Comparison of ENCODE assay signal across 8 cellular contexts in genomic region chr20:63520594-63520938, GRCh38. TPM values are rescaled to one million over a fixed set of nuclear protein-coding genes. Genes with fewer than 3 reads are reported as not detected.
DNase-seq lines count a peak whose midpoint lies in the region; ATAC-seq, FAIRE-seq and TF ChIP-seq lines count a peak whose summit lies in the region.

TSS of gene PPDPF (plus strand) at chr20:63520765. CDS start at chr20:63521309, 544 bp downstream.

- DNase-seq in NCI-H128 (lab: John Stamatoyannopoulos, UW; ENCODE audit: unreplicated experiment) (peak; percentile 27), WERI-Rb-1 (no peak), mammary epithelial cell (peak; percentile 78), immature natural killer cell (peak; percentile 78 to 86 (median 85)), small intestine (peak; percentile 84)

- H4K20me1 ChIP-seq in mammary epithelial cell (ENCODE audit: insufficient read depth, low read length): peaks cover 4% of the 10 kb centered on the region

- intact Hi-C loops in mammary epithelial cell (cut with micrococcal nuclease): no loop called here

- H3K9ac ChIP-seq in mammary epithelial cell (ENCODE audit: insufficient read depth, low read length): peak within 1 kb of the TSS; percentile 66

- H3K27ac ChIP-seq in WERI-Rb-1: peak within 1 kb of the TSS; percentile 96
- peak within 1 kb of the TSS; percentile 52 for H3K27ac ChIP-seq in mammary epithelial cell (ENCODE audit: insufficient read depth, low read depth, low read length)
- peak within 1 kb of the TSS; percentile 62 to 94 for H3K27ac ChIP-seq in small intestine (ENCODE audit: low read depth in 1 of 2, low read length in 1 of 2)

- peaks cover 28% of the 10 kb centered on the region for H3K79me2 ChIP-seq in mammary epithelial cell (ENCODE audit: insufficient read depth, low read length)

- peak within 1 kb of the TSS; percentile 71 for H2AFZ ChIP-seq in mammary epithelial cell (ENCODE audit: low read depth, low read length)

- no peak for TF ChIP-seq CTCF in WERI-Rb-1 (IDR thresholded peaks at IDR 0.05; ENCODE audit: low read depth, low read length)
- no peak for TF ChIP-seq CTCF in mammary epithelial cell (conservative IDR thresholded peaks at IDR 0.05 in 1 of 2, IDR thresholded peaks at IDR 0.05 in 1 of 2; ENCODE audit: extremely low read depth in 1 of 2, insufficient read depth in 1 of 2, low read depth in 1 of 2, low read length in 2 of 2)

- in situ Hi-C loops in mammary epithelial cell (cut with MboI; ENCODE audit: low sequenced_read_pairs in 2 of 2): no loop called here

- H3K36me3 ChIP-seq in WERI-Rb-1 (peaks cover 27% of the 10 kb centered on the region), mammary epithelial cell (ENCODE audit: insufficient read depth, low read length) (peaks cover 4% of the 10 kb centered on the region), small intestine (ENCODE audit: control insufficient read depth in 2 of 2, insufficient read depth in 2 of 2, low read length in 2 of 2) (no peaks in the 10 kb centered on the region)

- ATAC-seq in GM18498 (IDR thresholded peaks at IDR 0.05; ENCODE audit: unreplicated experiment): peak; percentile 77
- peak; percentile 56 for ATAC-seq in HG02588 (IDR thresholded peaks at IDR 0.05; ENCODE audit: unreplicated experiment)
- no peak for ATAC-seq in GM18870 (IDR thresholded peaks at IDR 0.05; ENCODE audit: unreplicated experiment)

- 0% methylated on average over 3 of the region's 54 CpGs for whole genome bisulfite sequencing in mammary epithelial cell (ENCODE audit: low coverage, missing lambda C conversion rate)
- WGBS in small intestine, 3 donors: 0 to 1% (median 0%) methylated on average over 22 to 54 of the region's 54 CpGs

- FAIRE-seq in small intestine (lab: Jason Lieb, UNC): no peak

- peak within 1 kb of the TSS in 3 of 6 donors; percentile 35 to 71 (median 60) for H3K27ac Mint-ChIP-seq in immature natural killer cell

- BruUV-seq in mammary epithelial cell (replicated peaks; lab: Mats Ljungman, UMichigan): no TSS peak

- H3K36me3 Mint-ChIP-seq in immature natural killer cell: peaks cover 0 to 7% (median 3%) of the 10 kb centered on the region in 3 donors

- H3K4me3 Mint-ChIP-seq in immature natural killer cell: peak within 1 kb of the TSS; percentile 76 to 83 (median 81)

- CTCF ChIA-PET in mammary epithelial cell (lab: Charles Lee; ENCODE audit: low non-redundant PET): interaction anchor here (0.6 to 0.7 kb wide), 2 partner anchors 187 to 376 kb away, joined by 3 to 4 read pairs; partner anchors contain the start of genes ARFRP1 and ZGPAT

- peak within 1 kb of the TSS; percentile 98 for H3K4me2 ChIP-seq in mammary epithelial cell (ENCODE audit: insufficient read depth, low read depth, low read length)

- H3K4me3 ChIP-seq in WERI-Rb-1 (ENCODE audit: low read depth, low read length) (peak within 1 kb of the TSS; percentile 61), mammary epithelial cell (replicated peaks in 1 of 3; ENCODE audit: insufficient read depth in 1 of 3, low read depth in 2 of 3, low read length in 3 of 3) (peak within 1 kb of the TSS; percentile 85 to 96 (median 90)), small intestine (ENCODE audit: low read depth in 1 of 2, low read length in 2 of 2) (peak within 1 kb of the TSS; percentile 86)

- dilution Hi-C loops in mammary epithelial cell (cut with HindIII; ENCODE audit: low sequenced_read_pairs): no loop called here

- H3K27me3 ChIP-seq in WERI-Rb-1 (ENCODE audit: insufficient read depth, low read depth, severe bottlenecking) (no peaks in the 10 kb centered on the region), mammary epithelial cell (ENCODE audit: insufficient read depth, low read length) (no peaks in the 10 kb centered on the region), small intestine (ENCODE audit: control insufficient read depth in 2 of 2, insufficient read depth in 2 of 2, low read length in 2 of 2) (no peaks in the 10 kb centered on the region)

- H3K9me3 ChIP-seq in WERI-Rb-1 (ENCODE audit: severe bottlenecking) (peaks cover 9% of the 10 kb centered on the region), mammary epithelial cell (replicated peaks; ENCODE audit: insufficient read depth, low read length) (peaks cover 5% of the 10 kb centered on the region), small intestine (ENCODE audit: control insufficient read depth, low read depth) (no peaks in the 10 kb centered on the region)

- H3K27me3 Mint-ChIP-seq in immature natural killer cell (ENCODE audit: low read depth in 3 of 3): peaks cover 0 to 4% (median 3%) of the 10 kb centered on the region in 3 donors

- peaks cover 0 to 2% (median 0%) of the 10 kb centered on the region in 6 donors for H3K9me3 Mint-ChIP-seq in immature natural killer cell

- H3K4me1 Mint-ChIP-seq in immature natural killer cell: peaks cover 0 to 11% of the 10 kb centered on the region in 2 donors

- peaks cover 17% of the 10 kb centered on the region for H3K4me1 ChIP-seq in mammary epithelial cell (ENCODE audit: insufficient read depth, low read length)
- peaks cover 0 to 4% of the 10 kb centered on the region in 2 donors for H3K4me1 ChIP-seq in small intestine (ENCODE audit: control insufficient read depth in 2 of 2, insufficient read depth in 1 of 2, low read depth in 1 of 2, low read length in 1 of 2)

RNA-seq across cellular contexts. Expression of gene PPDPF, which starts in this region (rescaled TPM):
- 100 to 1,000 TPM; 148 to 355 TPM for total RNA-seq in mammary epithelial cell
- 62.8 TPM for polyA plus RNA-seq in mammary epithelial cell
- 38.1 TPM for polyA minus RNA-seq in mammary epithelial cell
- polyA plus RNA-seq in immature natural killer cell: 10 to 100 TPM; 14.9 to 84.3 (median 41.9) TPM
- 100 to 1,000 TPM; 287 to 356 (median 302) TPM for polyA plus RNA-seq in small intestine
